ENCODE assay signal across 1 cellular context in genomic region chr7:39540320-39540719, GRCh38.
TF ChIP-seq lines count a peak whose summit lies in the region.

No MANE protein-coding gene starts in this region.

TF ChIP-seq in H1, 55 proteins besides CTCF, POLR2A, EP300 and RAD21 (continued from another document):
- TF ChIP-seq KDM5A (IDR thresholded peaks at IDR 0.05; ENCODE audit: low read length) (no peak), NRF1 (IDR thresholded peaks at IDR 0.05; ENCODE audit: low read depth, low read length) (no peak), TAF7 (optimal IDR thresholded peaks at IDR 0.05; ENCODE audit: borderline replicate concordance, low read depth, low read length) (no peak)
